Comparison of ENCODE assay signal across 1 cellular context in the genomic region with DNA sequence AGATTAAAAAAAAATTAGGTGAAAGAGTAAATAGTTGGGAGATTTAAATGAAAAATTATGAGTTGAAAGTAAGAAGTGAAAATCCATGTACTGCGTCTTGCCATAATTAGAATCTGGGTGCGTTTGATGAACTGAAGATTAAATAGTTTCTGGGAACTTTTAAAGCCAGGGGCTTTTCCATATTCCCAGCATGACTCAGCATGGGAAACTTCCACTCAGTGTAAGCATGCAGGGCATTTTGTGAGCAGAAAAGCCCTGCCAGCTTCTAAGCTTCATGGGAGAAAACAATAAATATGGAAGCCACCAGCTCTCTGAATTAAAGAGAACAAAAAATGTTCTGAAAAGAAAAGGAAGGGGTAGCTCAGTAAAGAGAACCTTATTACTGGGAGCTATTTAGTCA.
TF ChIP-seq lines count a peak whose summit lies in the region.

No MANE protein-coding gene starts in this region.

TF ChIP-seq in SK-N-SH, 30 proteins besides CTCF, POLR2A, EP300 and RAD21 (continued from another document):
- TF ChIP-seq ZBTB33 (IDR thresholded peaks at IDR 0.05; ENCODE audit: borderline replicate concordance, low read depth) (no peak), JUND (IDR thresholded peaks at IDR 0.05) (peak; percentile 72), TCF12 (IDR thresholded peaks at IDR 0.05) (0 out of 2 replicates have a peak, but pooled peaks have one; percentile 6)
TF ChIP-seq in SK-N-SH: peak in this region for 4.
